In genomic region chr16:50298591-50299507, GRCh38 we compare ENCODE assay signal across 15 cellular contexts. TPM values are rescaled to one million over a fixed set of nuclear protein-coding genes. Genes with fewer than 3 reads are reported as not detected.
DNase-seq lines count a peak whose midpoint lies in the region; ATAC-seq and TF ChIP-seq lines count a peak whose summit lies in the region.
"Had no signal": no experiment of that assay in that cellular context is flagged by ENCODE, and none has a peak within 500 bp of the region (broad histone marks: within the 10 kb centered on the region; RNA-seq: fewer than 3 reads in every experiment).

No MANE protein-coding gene starts in this region.

- H3K27ac ChIP-seq in CD8-positive, alpha-beta memory T cell (ENCODE audit: low read depth, low read length), result no peak overlapping the region
- H3K27ac ChIP-seq in RWPE2 (ENCODE audit: poor library complexity, severe bottlenecking) (no peak overlapping the region), left lung (no peak overlapping the region), sigmoid colon (no peak overlapping the region)

- no peaks in the 10 kb centered on the region for H3K27me3 ChIP-seq in CD8-positive, alpha-beta memory T cell (ENCODE audit: insufficient read depth, low read length, poor library complexity, severe bottlenecking)
- no peaks in the 10 kb centered on the region for H3K27me3 ChIP-seq in RWPE2 (ENCODE audit: insufficient read depth, poor library complexity, severe bottlenecking)
- no peaks in the 10 kb centered on the region for H3K27me3 ChIP-seq in left lung
- no peaks in the 10 kb centered on the region for H3K27me3 ChIP-seq in sigmoid colon

- no peaks in the 10 kb centered on the region for H3K9me3 Mint-ChIP-seq in CD8-positive, alpha-beta memory T cell

- H3K9me3 ChIP-seq in CD8-positive, alpha-beta memory T cell (ENCODE audit: low read length), result no peaks in the 10 kb centered on the region
- H3K9me3 ChIP-seq in RWPE2 (ENCODE audit: severe bottlenecking) (no peaks in the 10 kb centered on the region), left lung (no peaks in the 10 kb centered on the region), sigmoid colon (no peaks in the 10 kb centered on the region)

- no peak overlapping the region for H3K4me3 ChIP-seq in CD8-positive, alpha-beta memory T cell (ENCODE audit: low read length)
- H3K4me3 ChIP-seq in RWPE2 (ENCODE audit: severe bottlenecking) (no peak overlapping the region), left lung (no peak overlapping the region), sigmoid colon (no peak overlapping the region)

- POLR2A ChIA-PET in CD8-positive, alpha-beta memory T cell (lab: Charles Lee), result no interaction called here

- CTCF ChIA-PET in CD8-positive, alpha-beta memory T cell (lab: Charles Lee), result interaction anchor here (0.8 kb wide), 1 partner anchor 28 kb away, joined by 3 read pairs; no protein-coding TSS in a partner anchor

- H3K36me3 ChIP-seq in CD8-positive, alpha-beta memory T cell (ENCODE audit: insufficient read depth, low read length), result peaks cover 56% of the 10 kb centered on the region
- no peaks in the 10 kb centered on the region for H3K36me3 ChIP-seq in RWPE2 (ENCODE audit: low read depth)
- H3K36me3 ChIP-seq in left lung, result peaks cover 0 to 99% of the 10 kb centered on the region in 2 donors
- H3K36me3 ChIP-seq in sigmoid colon, result no peaks in the 10 kb centered on the region

- no peak overlapping the region for H3K4me3 Mint-ChIP-seq in CD8-positive, alpha-beta memory T cell

- intact Hi-C loops in left lung (cut with DNase I) (no loop called here), sigmoid colon (cut with DNase I) (no loop called here)

- H3K27me3 Mint-ChIP-seq in CD8-positive, alpha-beta memory T cell, result no peaks in the 10 kb centered on the region

- TF ChIP-seq CTCF in RWPE2 (IDR thresholded peaks at IDR 0.05; ENCODE audit: poor library complexity, severe bottlenecking) (no peak), left lung (IDR thresholded peaks at IDR 0.05) (no peak), sigmoid colon (IDR thresholded peaks at IDR 0.05) (no peak), omental fat pad (IDR thresholded peaks at IDR 0.05) (no peak)

- H3K4me1 Mint-ChIP-seq in CD8-positive, alpha-beta memory T cell, result peaks cover 0 to 6% (median 1%) of the 10 kb centered on the region in 3 donors

- no peaks in the 10 kb centered on the region for H3K4me1 ChIP-seq in CD8-positive, alpha-beta memory T cell (ENCODE audit: insufficient read depth, low read length)
- peaks cover 4% of the 10 kb centered on the region for H3K4me1 ChIP-seq in RWPE2 (ENCODE audit: insufficient read depth, poor library complexity, severe bottlenecking)
- peaks cover 0 to 18% of the 10 kb centered on the region in 2 donors for H3K4me1 ChIP-seq in left lung
- H3K4me1 ChIP-seq in sigmoid colon, result no peaks in the 10 kb centered on the region

- WGBS in sigmoid colon, 2 donors, result 92% methylated on average over 29 of the region's 29 CpGs

- TF ChIP-seq EP300 in sigmoid colon (IDR thresholded peaks at IDR 0.05), result no peak

- no peak for TF ChIP-seq POLR2A in sigmoid colon (IDR thresholded peaks at IDR 0.05)

- peak overlapping the region in 6 of 8 donors; percentile 23 to 79 (median 47) for H3K27ac Mint-ChIP-seq in CD8-positive, alpha-beta memory T cell

- DNase-seq in CD8-positive, alpha-beta memory T cell, result peak in 1 of 5 donors; percentile 26
- peak; percentile 58 for DNase-seq in RWPE2 (ENCODE audit: low spot score)
- peak; percentile 19 to 49 for DNase-seq in left lung
- DNase-seq in sigmoid colon, result peak; percentile 60
- DNase-seq in NCI-H2227 treated with DMSO at 0.1 percent for 48 hours (lab: John Stamatoyannopoulos, UW), result no peak
- DNase-seq in NCI-H1092 (lab: John Stamatoyannopoulos, UW), result no peak
- DNase-seq in omental fat pad (ENCODE audit: low spot score), result no peak
- DNase-seq: activated CD4-positive, CD25-positive, alpha-beta regulatory T cell; AML-193; foreskin fibroblast; HCEC 1CT; KG1; MV-4-11; NCI-H2081; stimulated activated CD4-positive, alpha-beta T cell treated with anti-CD3 and anti-CD28 coated beads, Interleukin-2, amount 100 ng/mL, for 24 hours had no signal

- no peak for ATAC-seq in RWPE2 (ENCODE audit: low read depth)
- ATAC-seq in left lung, result no peak
- ATAC-seq in omental fat pad (ENCODE audit: low FRiP score), result no peak

- peaks cover 0 to 86% (median 0%) of the 10 kb centered on the region in 3 donors for H3K36me3 Mint-ChIP-seq in CD8-positive, alpha-beta memory T cell

RNA-seq across cellular contexts. Expression of gene ADCY7, which starts 32.5 kb away (rescaled TPM):
- 10 to 100 TPM; 76.6 to 83.4 TPM for total RNA-seq in CD8-positive, alpha-beta memory T cell
- polyA plus RNA-seq in CD8-positive, alpha-beta memory T cell, result 88.1 TPM
- 100 to 1,000 TPM in 1 of 2 donors, 10 to 100 TPM in 1; 77.6 to 116 TPM for total RNA-seq in left lung
- total RNA-seq in sigmoid colon, result 10 to 100 TPM in 3 of 4 donors, 1 to 10 TPM in 1; 8.9 to 16.8 (median 11.3) TPM
- 10 to 100 TPM in 1 of 3 donors, 1 to 10 TPM in 2; 1.2 to 24.0 (median 1.8) TPM for polyA plus RNA-seq in sigmoid colon
- 10 to 100 TPM; 14.0 to 38.9 (median 21.4) TPM for total RNA-seq in omental fat pad

Comparison
In these comparisons a context has a peak if more than half of its experiments do, and no peak if none do; other contexts are left out.
1. DNase-seq: peak in RWPE2 (single experiment), left lung (2 of 2) and sigmoid colon (single experiment); none in NCI-H2227 treated with DMSO at 0.1 percent for 48 hours (single experiment), NCI-H1092 (single experiment) and omental fat pad (single experiment).